11 cellular contexts compared by ENCODE assay signal in genomic region chr2:203019142-203019541, GRCh38. TPM values are rescaled to one million over a fixed set of nuclear protein-coding genes. Genes with fewer than 3 reads are reported as not detected.
DNase-seq lines count a peak whose midpoint lies in the region; ATAC-seq and TF ChIP-seq lines count a peak whose summit lies in the region.
"Had no signal": no experiment of that assay in that cellular context is flagged by ENCODE, and none has a peak within 500 bp of the region (broad histone marks: within the 10 kb centered on the region; RNA-seq: fewer than 3 reads in every experiment).

No MANE protein-coding gene starts in this region.

- no peak overlapping the region for H2AFZ ChIP-seq in KMS-11 (ENCODE audit: low read depth)

- no peak overlapping the region for H3K27ac ChIP-seq in KMS-11
- no peak overlapping the region for H3K27ac ChIP-seq in stomach smooth muscle (ENCODE audit: low read length)

- no peaks in the 10 kb centered on the region for H3K27me3 ChIP-seq in KMS-11 (ENCODE audit: insufficient read depth, low read depth)
- no peaks in the 10 kb centered on the region for H3K27me3 ChIP-seq in kidney epithelial cell (ENCODE audit: control insufficient read depth, insufficient read depth, low read length)
- no peaks in the 10 kb centered on the region for H3K27me3 ChIP-seq in stomach smooth muscle (ENCODE audit: control insufficient read depth in 1 of 2, insufficient read depth in 2 of 2, low read length in 2 of 2)

- in situ Hi-C loops in astrocyte of the spinal cord (cut with HindIII; ENCODE audit: low sequenced_read_pairs) = no loop called here

- DNase-seq in astrocyte of the spinal cord (ENCODE audit: low read depth, low spot score) (no peak), kidney epithelial cell (ENCODE audit: low read depth) (no peak), posterior cingulate gyrus (no peak)
- no peak for DNase-seq in stimulated activated CD4-positive, alpha-beta T cell treated with anti-CD3 and anti-CD28 coated beads, Interleukin-4, amount 100 ng/mL, for 1 hour
- DNase-seq: DMS 273 treated with DMSO at 0.1 percent for 48 hours; erythroblast; stimulated activated CD8-positive, alpha-beta memory T cell treated with anti-CD3 and anti-CD28 coated beads, Interleukin-4, amount 100 ng/mL, for 48 hours had no signal

- H3K4me3 ChIP-seq in KMS-11 (IDR thresholded peaks at IDR 0.05; ENCODE audit: insufficient read depth, low read depth, low read length) = no peak overlapping the region
- peak overlapping the region; percentile 30 for H3K4me3 ChIP-seq in astrocyte of the spinal cord (ENCODE audit: low read depth, low read length)
- H3K4me3 ChIP-seq in kidney epithelial cell (ENCODE audit: low read depth, low read length) = no peak overlapping the region
- H3K4me3 ChIP-seq in stomach smooth muscle (ENCODE audit: low read length in 2 of 2) = peak overlapping the region; percentile 9 to 34

- H3K36me3 ChIP-seq in KMS-11 (ENCODE audit: insufficient read depth) = no peaks in the 10 kb centered on the region
- no peaks in the 10 kb centered on the region for H3K36me3 ChIP-seq in kidney epithelial cell (ENCODE audit: control insufficient read depth, insufficient read depth, low read length)
- H3K36me3 ChIP-seq in stomach smooth muscle (ENCODE audit: control insufficient read depth in 2 of 2, insufficient read depth in 2 of 2, low read length in 2 of 2) = no peaks in the 10 kb centered on the region

- no peak overlapping the region for H3K9ac ChIP-seq in KMS-11
- peak overlapping the region in 1 of 2 donors; percentile 52 for H3K9ac ChIP-seq in stomach smooth muscle (ENCODE audit: low read length in 2 of 2)

- intact Hi-C loops in posterior cingulate gyrus (cut with DNase I) = loop anchor here (5.0 kb wide), 2 partner anchors 107 to 382 kb away; partner anchors contain the start of genes CARF and WDR12

- TF ChIP-seq CTCF in KMS-11 (conservative IDR thresholded peaks at IDR 0.05; ENCODE audit: low read depth, low read length) (no peak), astrocyte of the spinal cord (IDR thresholded peaks at IDR 0.05; ENCODE audit: low read depth, low read length) (no peak), kidney epithelial cell (IDR thresholded peaks at IDR 0.05; ENCODE audit: insufficient read depth, low read length, poor library complexity, severe bottlenecking) (peak; percentile 12)

- no peaks in the 10 kb centered on the region for H3K9me3 ChIP-seq in stomach smooth muscle (ENCODE audit: control insufficient read depth in 2 of 2, low read length in 2 of 2)

- peak overlapping the region; percentile 37 for H3K4me2 ChIP-seq in KMS-11

- H3K4me1 ChIP-seq in KMS-11 (ENCODE audit: low read depth, poor library complexity, severe bottlenecking) = peaks cover 43% of the 10 kb centered on the region
- no peaks in the 10 kb centered on the region for H3K4me1 ChIP-seq in stomach smooth muscle (ENCODE audit: control insufficient read depth, insufficient read depth, low read length)

- H4K20me1 ChIP-seq in KMS-11 (ENCODE audit: insufficient read depth) = no peaks in the 10 kb centered on the region

- no peaks in the 10 kb centered on the region for H3K79me2 ChIP-seq in KMS-11 (ENCODE audit: insufficient read depth, low read depth)

- no peak for ATAC-seq in HG03280 (IDR thresholded peaks at IDR 0.05; ENCODE audit: unreplicated experiment)
- ATAC-seq in GM21825 (IDR thresholded peaks at IDR 0.05; ENCODE audit: unreplicated experiment) = no peak

RNA-seq across cellular contexts. Expression of gene NBEAL1, which starts 4.5 kb away (rescaled TPM):
- total RNA-seq in kidney epithelial cell = 14.8 and 16.0 TPM in 2 replicates

Comparison
In these comparisons a context has a peak if more than half of its experiments do, and no peak if none do; other contexts are left out.
1. H3K4me3 ChIP-seq: peak in astrocyte of the spinal cord (single experiment) and stomach smooth muscle (2 of 2); none in KMS-11 (single experiment) and kidney epithelial cell (single experiment).